Comparison of ENCODE assay signal across 8 cellular contexts in the genomic region with DNA sequence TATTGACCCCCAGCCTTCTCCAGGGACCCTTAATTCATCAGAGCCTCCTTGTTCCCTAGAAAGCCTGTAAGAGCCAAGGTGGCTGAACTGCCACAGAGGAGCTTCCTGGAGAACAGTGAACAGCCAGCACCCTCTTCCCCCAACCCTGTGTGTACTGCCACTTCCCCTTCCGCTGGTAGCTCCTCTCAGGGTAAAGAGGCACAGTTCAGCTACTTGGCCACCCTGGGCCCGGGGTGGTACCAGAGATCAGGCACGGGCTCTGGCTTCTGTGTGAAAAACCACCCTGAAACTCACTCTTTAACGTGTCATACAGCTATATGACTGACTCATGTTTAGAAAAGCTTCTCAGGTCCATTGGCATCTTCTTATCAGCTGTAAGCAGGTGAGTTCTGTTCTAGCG. TPM values are rescaled to one million over a fixed set of nuclear protein-coding genes. Genes with fewer than 3 reads are reported as not detected.
DNase-seq lines count a peak whose midpoint lies in the region; ATAC-seq and TF ChIP-seq lines count a peak whose summit lies in the region.

No MANE protein-coding gene starts in this region.

- H3K27me3 Mint-ChIP-seq in CD8-positive, alpha-beta memory T cell = no peaks in the 10 kb centered on the region
- no peaks in the 10 kb centered on the region for H3K27me3 Mint-ChIP-seq in activated CD8-positive, alpha-beta T cell treated with anti-CD3 and anti-CD28 coated beads for 36 hours

- H3K4me1 Mint-ChIP-seq in CD8-positive, alpha-beta memory T cell = peaks cover 12 to 15% (median 14%) of the 10 kb centered on the region in 3 donors
- peaks cover 37% of the 10 kb centered on the region for H3K4me1 Mint-ChIP-seq in activated CD8-positive, alpha-beta T cell treated with anti-CD3 and anti-CD28 coated beads for 36 hours (ENCODE audit: low read depth)

- no peaks in the 10 kb centered on the region for H3K36me3 ChIP-seq in CD8-positive, alpha-beta memory T cell (ENCODE audit: insufficient read depth, low read length)

- peaks cover 16% of the 10 kb centered on the region for H3K4me1 ChIP-seq in CD8-positive, alpha-beta memory T cell (ENCODE audit: insufficient read depth, low read length)

- peak overlapping the region; percentile 55 to 91 (median 84) for H3K27ac Mint-ChIP-seq in CD8-positive, alpha-beta memory T cell
- peak overlapping the region; percentile 85 for H3K27ac Mint-ChIP-seq in activated CD8-positive, alpha-beta T cell treated with anti-CD3 and anti-CD28 coated beads for 36 hours

- DNase-seq in CD8-positive, alpha-beta memory T cell = peak in 2 of 5 donors; percentile 22 to 40
- DNase-seq in HL-60 (ENCODE audit: low read depth in 1 of 2, low spot score in 1 of 2) (peak in 1 of 2 experiments; percentile 82), left ventricle myocardium superior (no peak), OCI-M2 (lab: John Stamatoyannopoulos, UW; ENCODE audit: unreplicated experiment) (no peak), middle frontal gyrus (ENCODE audit: extremely low spot score, low spot score) (no peak), NCI-H2029 treated with DMSO at 0.1 percent for 48 hours (lab: John Stamatoyannopoulos, UW) (no peak), coronary artery (ENCODE audit: low spot score) (no peak)
- DNase-seq in activated CD8-positive, alpha-beta T cell treated with anti-CD3 and anti-CD28 coated beads for 36 hours = peak; percentile 65

- peak; percentile 85 for ATAC-seq in activated CD8-positive, alpha-beta T cell treated with anti-CD3 and anti-CD28 coated beads for 36 hours
- peak; percentile 40 for ATAC-seq in left ventricle myocardium superior

- peak overlapping the region; percentile 9 for H3K4me3 ChIP-seq in CD8-positive, alpha-beta memory T cell (ENCODE audit: low read length)
- H3K4me3 ChIP-seq in HL-60 (replicated peaks; ENCODE audit: insufficient read depth, low read length) (no peak overlapping the region), coronary artery (no peak overlapping the region)

- intact Hi-C loops in activated CD8-positive, alpha-beta T cell treated with anti-CD3 and anti-CD28 coated beads for 36 hours (cut with micrococcal nuclease) = no loop called here
- intact Hi-C loops in left ventricle myocardium superior (cut with micrococcal nuclease) = no loop called here

- H3K4me3 Mint-ChIP-seq in CD8-positive, alpha-beta memory T cell = peak overlapping the region in 5 of 7 donors; percentile 28 to 74 (median 41)
- peak overlapping the region; percentile 41 for H3K4me3 Mint-ChIP-seq in activated CD8-positive, alpha-beta T cell treated with anti-CD3 and anti-CD28 coated beads for 36 hours

- no peaks in the 10 kb centered on the region for H3K9me3 Mint-ChIP-seq in CD8-positive, alpha-beta memory T cell
- no peaks in the 10 kb centered on the region for H3K9me3 Mint-ChIP-seq in activated CD8-positive, alpha-beta T cell treated with anti-CD3 and anti-CD28 coated beads for 36 hours

- H3K36me3 Mint-ChIP-seq in CD8-positive, alpha-beta memory T cell = peaks cover 0 to 1% (median 0%) of the 10 kb centered on the region in 3 donors
- no peaks in the 10 kb centered on the region for H3K36me3 Mint-ChIP-seq in activated CD8-positive, alpha-beta T cell treated with anti-CD3 and anti-CD28 coated beads for 36 hours (ENCODE audit: low read depth)

- CTCF ChIA-PET in CD8-positive, alpha-beta memory T cell (lab: Charles Lee) = interaction anchor here (1.3 to 1.9 kb wide), 3 partner anchors 9 to 44 kb away, joined by 3 to 6 read pairs (median 4); no protein-coding TSS in a partner anchor
- CTCF ChIA-PET in activated CD8-positive, alpha-beta T cell treated with anti-CD3 and anti-CD28 coated beads for 36 hours (lab: Charles Lee) = interaction anchor here (1.0 to 3.5 kb wide), 10 partner anchors 9 to 159 kb away, joined by 3 to 22 read pairs (median 8); a partner anchor contains a TSS

- TF ChIP-seq CTCF in HL-60 (IDR thresholded peaks at IDR 0.05; ENCODE audit: insufficient read depth, low read length) (no peak), coronary artery (IDR thresholded peaks at IDR 0.05) (no peak)
- no peak for TF ChIP-seq CTCF in activated CD8-positive, alpha-beta T cell treated with anti-CD3 and anti-CD28 coated beads for 36 hours (IDR thresholded peaks at IDR 0.05)

- no peaks in the 10 kb centered on the region for H3K27me3 ChIP-seq in CD8-positive, alpha-beta memory T cell (ENCODE audit: insufficient read depth, low read length, poor library complexity, severe bottlenecking)
- H3K27me3 ChIP-seq in HL-60 (ENCODE audit: insufficient read depth, poor library complexity, severe bottlenecking) = no peaks in the 10 kb centered on the region

- POLR2A ChIA-PET in CD8-positive, alpha-beta memory T cell (lab: Charles Lee) = no interaction called here
- POLR2A ChIA-PET in activated CD8-positive, alpha-beta T cell treated with anti-CD3 and anti-CD28 coated beads for 36 hours (lab: Charles Lee) = interaction anchor here (1.1 to 6.9 kb wide), 9 partner anchors 8 to 122 kb away, joined by 4 to 58 read pairs (median 6); a partner anchor contains a TSS

- H3K27ac ChIP-seq in CD8-positive, alpha-beta memory T cell (ENCODE audit: low read depth, low read length) = no peak overlapping the region
- H3K27ac ChIP-seq in HL-60 (replicated peaks) = 0 out of 2 replicates have a peak overlapping the region, but pooled peaks have one; percentile 9
- H3K27ac ChIP-seq in coronary artery = no peak overlapping the region

- H3K9me3 ChIP-seq in CD8-positive, alpha-beta memory T cell (ENCODE audit: low read length) = no peaks in the 10 kb centered on the region

RNA-seq across cellular contexts. Expression of a gene that starts 22.3 kb away (rescaled TPM):
- 10 to 100 TPM; 33.3 to 38.0 TPM for total RNA-seq in CD8-positive, alpha-beta memory T cell
- polyA plus RNA-seq in CD8-positive, alpha-beta memory T cell = 21.1 TPM
- total RNA-seq in activated CD8-positive, alpha-beta T cell treated with anti-CD3 and anti-CD28 coated beads for 36 hours = 100 to 1,000 TPM; 162 to 165 TPM
- total RNA-seq in left ventricle myocardium superior = 0.92 TPM

RNA-seq across cellular contexts. Expression of a gene that starts 22.5 kb away (rescaled TPM):
- total RNA-seq in CD8-positive, alpha-beta memory T cell = 1 to 10 TPM; 2.3 to 2.5 TPM
- 7.1 TPM for polyA plus RNA-seq in CD8-positive, alpha-beta memory T cell
- total RNA-seq in activated CD8-positive, alpha-beta T cell treated with anti-CD3 and anti-CD28 coated beads for 36 hours = 1 to 10 TPM; 2.3 to 3.5 TPM
- total RNA-seq in left ventricle myocardium superior = 9.1 TPM

RNA-seq across cellular contexts. Expression of a gene that starts 34.2 kb away (rescaled TPM):
- total RNA-seq in CD8-positive, alpha-beta memory T cell = not detected
- not detected for polyA plus RNA-seq in CD8-positive, alpha-beta memory T cell
- not detected for total RNA-seq in activated CD8-positive, alpha-beta T cell treated with anti-CD3 and anti-CD28 coated beads for 36 hours
- total RNA-seq in left ventricle myocardium superior = not detected

RNA-seq across cellular contexts. Expression of a gene that starts 42.8 kb away (rescaled TPM):
- total RNA-seq in CD8-positive, alpha-beta memory T cell = 10 to 100 TPM; 40.4 to 41.4 TPM
- polyA plus RNA-seq in CD8-positive, alpha-beta memory T cell = 0.61 TPM
- total RNA-seq in activated CD8-positive, alpha-beta T cell treated with anti-CD3 and anti-CD28 coated beads for 36 hours = 10 to 100 TPM; 92.6 to 95.0 TPM
- 0.87 TPM for total RNA-seq in left ventricle myocardium superior

Comparison
In these comparisons a context has a peak if more than half of its experiments do, and no peak if none do; other contexts are left out.
1. RNA of a gene that starts 22.3 kb away (total RNA-seq): 162 to 165 TPM in activated CD8-positive, alpha-beta T cell treated with anti-CD3 and anti-CD28 coated beads for 36 hours and 33.3 to 38.0 TPM in CD8-positive, alpha-beta memory T cell; 0.92 TPM in left ventricle myocardium superior (single experiment); every median in the first group is over 10 times any median in the second.